25 cellular contexts compared by ENCODE assay signal in genomic region chr1:89641781-89642180, GRCh38. TPM values are rescaled to one million over a fixed set of nuclear protein-coding genes. Genes with fewer than 3 reads are reported as not detected.
DNase-seq lines count a peak whose midpoint lies in the region; ATAC-seq and TF ChIP-seq lines count a peak whose summit lies in the region.
"Had no signal": no experiment of that assay in that cellular context is flagged by ENCODE, and none has a peak within 500 bp of the region (broad histone marks: within the 10 kb centered on the region; RNA-seq: fewer than 3 reads in every experiment).

No MANE protein-coding gene starts in this region.

- H3K27me3 Mint-ChIP-seq in activated T-helper 17 cell treated with anti-CD3 and anti-CD28 coated beads, Interleukin-2, amount 50 U/mL, for 72 hours = no peaks in the 10 kb centered on the region

- H3K36me3 Mint-ChIP-seq in activated T-helper 17 cell treated with anti-CD3 and anti-CD28 coated beads, Interleukin-2, amount 50 U/mL, for 72 hours (ENCODE audit: low read depth) = peaks cover 90% of the 10 kb centered on the region
- H3K36me3 Mint-ChIP-seq: mesothelial cell of epicardium had no signal

- peaks cover 41% of the 10 kb centered on the region for H3K4me1 Mint-ChIP-seq in activated T-helper 17 cell treated with anti-CD3 and anti-CD28 coated beads, Interleukin-2, amount 50 U/mL, for 72 hours
- H3K4me1 Mint-ChIP-seq: mesothelial cell of epicardium, nephron had no signal

- no peak overlapping the region for H3K4me3 ChIP-seq in AG10803 (ENCODE audit: low read length)
- H3K4me3 ChIP-seq: left lung, ovary, right atrium auricular region, stomach had no signal

- peak; percentile 15 for DNase-seq in AG10803 (ENCODE audit: low read depth)
- peak; percentile 44 to 66 for DNase-seq in AML-193 (lab: John Stamatoyannopoulos, UW)
- DNase-seq in MV-4-11 (lab: John Stamatoyannopoulos, UW) = peak; percentile 73
- DNase-seq in dermis blood vessel endothelial cell = no peak
- no peak for DNase-seq in dedifferentiated amniotic fluid mesenchymal stem cell (ENCODE audit: extremely low spot score)
- DNase-seq: activated CD4-positive, CD25-positive, alpha-beta regulatory T cell treated with anti-CD3 and anti-CD28 coated beads, Interleukin-2, amount 50 U/mL, for 72 hours; activated CD8-positive, alpha-beta memory T cell treated with anti-CD3 and anti-CD28 coated beads, Interleukin-2, amount 50 U/mL, for 48 hours; central memory CD4-positive, alpha-beta T cell; COR-L47; DND-41; foreskin keratinocyte; left lung; NCI-H1436; NCI-H510A; ovary; stimulated activated CD4-positive, alpha-beta T cell treated with anti-CD3 and anti-CD28 coated beads, Interleukin-12 subunit alpha, Interleukin-12 subunit beta, amount 100 ng/mL, for 4 hours; stimulated activated CD4-positive, alpha-beta T cell treated with anti-CD3 and anti-CD28 coated beads, Interleukin-4, amount 100 ng/mL, for 4 hours; stomach; trophoblast cell had no signal

- no peaks in the 10 kb centered on the region for H3K9me3 Mint-ChIP-seq in activated T-helper 17 cell treated with anti-CD3 and anti-CD28 coated beads, Interleukin-2, amount 50 U/mL, for 72 hours

- no peak for TF ChIP-seq CTCF in AG10803 (conservative IDR thresholded peaks at IDR 0.05; ENCODE audit: low read length)

- peak overlapping the region; percentile 32 for H3K27ac Mint-ChIP-seq in activated T-helper 17 cell treated with anti-CD3 and anti-CD28 coated beads, Interleukin-2, amount 50 U/mL, for 72 hours
- H3K27ac Mint-ChIP-seq: mesothelial cell of epicardium, nephron had no signal

- H3K4me3 Mint-ChIP-seq in activated T-helper 17 cell treated with anti-CD3 and anti-CD28 coated beads, Interleukin-2, amount 50 U/mL, for 72 hours = peak overlapping the region; percentile 40
- H3K4me3 Mint-ChIP-seq: mesothelial cell of epicardium, nephron had no signal

- ATAC-seq in activated T-helper 17 cell treated with anti-CD3 and anti-CD28 coated beads, Interleukin-2, amount 50 U/mL, for 72 hours (replicated peaks) = no peak
- ATAC-seq in HG02973 (IDR thresholded peaks at IDR 0.05; ENCODE audit: unreplicated experiment) = no peak
- no peak for ATAC-seq in GM19351 (IDR thresholded peaks at IDR 0.05; ENCODE audit: unreplicated experiment)
- ATAC-seq: foreskin keratinocyte, left lung had no signal

RNA-seq across cellular contexts. Expression of gene LRRC8C, which starts 8.9 kb away (rescaled TPM):
- 10 to 100 TPM; 27.7 to 50.4 TPM for total RNA-seq in activated T-helper 17 cell treated with anti-CD3 and anti-CD28 coated beads, Interleukin-2, amount 50 U/mL, for 72 hours
- total RNA-seq in dermis blood vessel endothelial cell = 30.0 and 40.4 TPM in 2 replicates

Comparison
In these comparisons a context has a peak if more than half of its experiments do, and no peak if none do; other contexts are left out.
1. DNase-seq: peak in AG10803 (single experiment), AML-193 (2 of 2) and MV-4-11 (single experiment); none in dermis blood vessel endothelial cell (single experiment) and dedifferentiated amniotic fluid mesenchymal stem cell (single experiment).